ENCODE assay signal across 1 cellular context in the genomic region with DNA sequence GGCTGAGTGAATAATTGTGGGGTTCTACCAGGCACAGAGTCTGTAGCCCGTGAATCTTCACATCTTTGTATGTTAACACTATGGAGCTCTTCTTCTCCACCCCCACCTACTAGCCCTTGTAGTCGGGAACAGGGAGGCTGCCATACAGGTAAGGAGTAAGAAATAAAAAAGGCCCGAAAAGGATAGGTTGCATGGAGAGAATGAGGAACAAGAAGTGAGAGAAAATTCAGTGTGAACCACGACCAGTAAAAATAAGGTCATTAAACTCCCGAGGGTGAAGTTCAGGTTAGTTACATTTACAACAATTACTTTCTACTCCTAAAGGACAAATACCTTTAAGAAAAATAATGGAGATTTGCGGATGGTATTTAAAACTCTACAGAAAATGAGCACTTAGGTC.
TF ChIP-seq lines count a peak whose summit lies in the region.

No MANE protein-coding gene starts in this region.

TF ChIP-seq in SK-N-SH, 30 proteins besides CTCF, POLR2A, EP300 and RAD21:
- TF ChIP-seq, protein P1, sequence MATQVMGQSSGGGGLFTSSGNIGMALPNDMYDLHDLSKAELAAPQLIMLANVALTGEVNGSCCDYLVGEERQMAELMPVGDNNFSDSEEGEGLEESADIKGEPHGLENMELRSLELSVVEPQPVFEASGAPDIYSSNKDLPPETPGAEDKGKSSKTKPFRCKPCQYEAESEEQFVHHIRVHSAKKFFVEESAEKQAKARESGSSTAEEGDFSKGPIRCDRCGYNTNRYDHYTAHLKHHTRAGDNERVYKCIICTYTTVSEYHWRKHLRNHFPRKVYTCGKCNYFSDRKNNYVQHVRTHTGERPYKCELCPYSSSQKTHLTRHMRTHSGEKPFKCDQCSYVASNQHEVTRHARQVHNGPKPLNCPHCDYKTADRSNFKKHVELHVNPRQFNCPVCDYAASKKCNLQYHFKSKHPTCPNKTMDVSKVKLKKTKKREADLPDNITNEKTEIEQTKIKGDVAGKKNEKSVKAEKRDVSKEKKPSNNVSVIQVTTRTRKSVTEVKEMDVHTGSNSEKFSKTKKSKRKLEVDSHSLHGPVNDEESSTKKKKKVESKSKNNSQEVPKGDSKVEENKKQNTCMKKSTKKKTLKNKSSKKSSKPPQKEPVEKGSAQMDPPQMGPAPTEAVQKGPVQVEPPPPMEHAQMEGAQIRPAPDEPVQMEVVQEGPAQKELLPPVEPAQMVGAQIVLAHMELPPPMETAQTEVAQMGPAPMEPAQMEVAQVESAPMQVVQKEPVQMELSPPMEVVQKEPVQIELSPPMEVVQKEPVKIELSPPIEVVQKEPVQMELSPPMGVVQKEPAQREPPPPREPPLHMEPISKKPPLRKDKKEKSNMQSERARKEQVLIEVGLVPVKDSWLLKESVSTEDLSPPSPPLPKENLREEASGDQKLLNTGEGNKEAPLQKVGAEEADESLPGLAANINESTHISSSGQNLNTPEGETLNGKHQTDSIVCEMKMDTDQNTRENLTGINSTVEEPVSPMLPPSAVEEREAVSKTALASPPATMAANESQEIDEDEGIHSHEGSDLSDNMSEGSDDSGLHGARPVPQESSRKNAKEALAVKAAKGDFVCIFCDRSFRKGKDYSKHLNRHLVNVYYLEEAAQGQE (IDR thresholded peaks at IDR 0.05; ENCODE audit: low read depth, low read length) = no peak
- TF ChIP-seq EZH2phosphoT487 (IDR thresholded peaks at IDR 0.05; ENCODE audit: borderline replicate concordance, low read depth) (no peak), NFIC (IDR thresholded peaks at IDR 0.05; ENCODE audit: borderline replicate concordance) (no peak), MXI1 (IDR thresholded peaks at IDR 0.05; ENCODE audit: low read depth, low read length) (no peak), FOSL2 (IDR thresholded peaks at IDR 0.05; ENCODE audit: borderline replicate concordance, low read depth) (no peak), YY1 (IDR thresholded peaks at IDR 0.05; ENCODE audit: low read depth) (no peak)
- TF ChIP-seq, protein P2, sequence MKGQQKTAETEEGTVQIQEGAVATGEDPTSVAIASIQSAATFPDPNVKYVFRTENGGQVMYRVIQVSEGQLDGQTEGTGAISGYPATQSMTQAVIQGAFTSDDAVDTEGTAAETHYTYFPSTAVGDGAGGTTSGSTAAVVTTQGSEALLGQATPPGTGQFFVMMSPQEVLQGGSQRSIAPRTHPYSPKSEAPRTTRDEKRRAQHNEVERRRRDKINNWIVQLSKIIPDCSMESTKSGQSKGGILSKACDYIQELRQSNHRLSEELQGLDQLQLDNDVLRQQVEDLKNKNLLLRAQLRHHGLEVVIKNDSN (IDR thresholded peaks at IDR 0.05; ENCODE audit: borderline replicate concordance, low read depth) = no peak
- TF ChIP-seq, protein P3, sequence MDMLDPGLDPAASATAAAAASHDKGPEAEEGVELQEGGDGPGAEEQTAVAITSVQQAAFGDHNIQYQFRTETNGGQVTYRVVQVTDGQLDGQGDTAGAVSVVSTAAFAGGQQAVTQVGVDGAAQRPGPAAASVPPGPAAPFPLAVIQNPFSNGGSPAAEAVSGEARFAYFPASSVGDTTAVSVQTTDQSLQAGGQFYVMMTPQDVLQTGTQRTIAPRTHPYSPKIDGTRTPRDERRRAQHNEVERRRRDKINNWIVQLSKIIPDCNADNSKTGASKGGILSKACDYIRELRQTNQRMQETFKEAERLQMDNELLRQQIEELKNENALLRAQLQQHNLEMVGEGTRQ (IDR thresholded peaks at IDR 0.05; ENCODE audit: borderline replicate concordance, low read depth, low read length) = no peak
